In the genomic region with DNA sequence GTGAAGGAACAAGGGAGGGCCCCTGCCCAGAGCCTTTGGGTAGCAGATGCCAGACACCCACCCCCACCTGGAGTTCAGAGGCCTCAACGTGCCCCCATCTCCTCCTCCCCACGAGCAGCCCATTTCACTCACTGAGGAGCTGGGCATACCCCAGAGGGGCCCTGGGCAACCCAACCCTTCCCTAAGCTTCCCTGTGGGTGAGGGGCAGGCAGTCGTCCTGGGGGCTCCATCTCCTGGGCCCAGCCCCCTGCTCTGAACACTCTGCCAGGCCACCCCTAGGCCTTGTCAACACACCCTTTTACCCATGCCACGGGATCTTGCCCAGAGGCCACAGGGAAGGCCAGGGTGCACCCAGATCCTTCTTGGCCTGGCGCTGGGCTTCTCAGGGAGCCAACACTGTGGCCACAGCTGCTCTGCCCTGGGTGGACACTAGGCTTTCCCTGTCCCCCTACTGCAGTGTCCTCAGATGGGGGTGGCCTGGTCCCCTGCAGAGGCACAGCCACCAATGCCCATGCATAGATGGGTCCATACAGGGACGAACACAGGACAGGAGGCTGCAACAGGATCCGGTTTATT, we compare ENCODE assay signal across 19 cellular contexts. TPM values are rescaled to one million over a fixed set of nuclear protein-coding genes. Genes with fewer than 3 reads are reported as not detected.
DNase-seq lines count a peak whose midpoint lies in the region; ATAC-seq, FAIRE-seq and TF ChIP-seq lines count a peak whose summit lies in the region.
"Had no signal": no experiment of that assay in that cellular context is flagged by ENCODE, and none has a peak within 500 bp of the region (broad histone marks: within the 10 kb centered on the region; RNA-seq: fewer than 3 reads in every experiment).

No MANE protein-coding gene starts in this region.

- H3K4me2 ChIP-seq in K562 (ENCODE audit: insufficient read depth, low read length): no peak overlapping the region
- H3K4me2 ChIP-seq in neural progenitor cell: no peak overlapping the region

- CTCF ChIA-PET in AG04450 (lab: Charles Lee) (interaction anchor here (2.1 kb wide), 1 partner anchor 455 kb away, joined by 5 read pairs; no protein-coding TSS in a partner anchor), K562 (lab: Yijun Ruan, JAX; ENCODE audit: low intra/inter-chr PET ratio) (no interaction called here)

- no peak overlapping the region for H3K4me3 ChIP-seq in AG04450 (ENCODE audit: low read depth, low read length)
- no peak overlapping the region for H3K4me3 ChIP-seq in HL-60 (replicated peaks; ENCODE audit: insufficient read depth, low read length)
- no peak overlapping the region for H3K4me3 ChIP-seq in K562
- no peak overlapping the region for H3K4me3 ChIP-seq in neural progenitor cell
- H3K4me3 ChIP-seq: prostate gland had no signal

- POLR2A ChIA-PET in AG04450 (lab: Yijun Ruan, JAX) (interaction anchor here (0.7 kb wide), 1 partner anchor 71 kb away, joined by 4 read pairs; no protein-coding TSS in a partner anchor), K562 (lab: Yijun Ruan, JAX) (interaction anchor here (0.6 to 2.9 kb wide), 19 partner anchors 27 to 680 kb away, joined by 3 to 9 read pairs (median 4); a partner anchor contains a TSS)

- ATAC-seq in K562: no peak
- no peak for ATAC-seq in activated T-helper 17 cell treated with anti-CD3 and anti-CD28 coated beads, Interleukin-2, amount 50 U/mL, for 72 hours (replicated peaks)

- no peaks in the 10 kb centered on the region for H3K9me3 Mint-ChIP-seq in neural progenitor cell
- H3K9me3 Mint-ChIP-seq in activated T-helper 17 cell treated with anti-CD3 and anti-CD28 coated beads, Interleukin-2, amount 50 U/mL, for 72 hours: no peaks in the 10 kb centered on the region
- H3K9me3 Mint-ChIP-seq: activated naive CD8-positive, alpha-beta T cell treated with anti-CD3 and anti-CD28 coated beads for 36 hours; stimulated activated naive CD8-positive, alpha-beta T cell treated with anti-CD3 and anti-CD28 coated beads, Interleukin-15, Interleukin-2, amounts not matched to agents 100 ng/mL and 50 ng/mL, for 24 hours had no signal

- intact Hi-C loops in K562 (cut with micrococcal nuclease): loop anchor here (5.0 kb wide), 2 partner anchors 138 to 197 kb away; no protein-coding TSS in a partner anchor

- FAIRE-seq in K562 (lab: Jason Lieb, UNC): no peak
- FAIRE-seq: colon had no signal

- no peak for TF ChIP-seq RAD21 in K562 (CRISPR knock-in tag; conservative IDR thresholded peaks at IDR 0.05 in 1 of 2, IDR thresholded peaks at IDR 0.05 in 1 of 2)

- 85% methylated on average over 7 of the region's 7 CpGs for WGBS in K562 (ENCODE audit: insufficient coverage, low coverage, missing lambda C conversion rate)

- H3K27ac ChIP-seq in AG04450 (ENCODE audit: low read depth, low read length) (peak overlapping the region; percentile 57), HL-60 (replicated peaks) (peak overlapping the region; percentile 93), K562 (ENCODE audit: extremely low read depth, low read depth, low read length) (no peak overlapping the region; the same call in 1 of the 3 replicates), neural progenitor cell (no peak overlapping the region)
- H3K27ac ChIP-seq: prostate gland had no signal

- no peak overlapping the region for H3K27ac Mint-ChIP-seq in neural progenitor cell
- H3K27ac Mint-ChIP-seq in activated T-helper 17 cell treated with anti-CD3 and anti-CD28 coated beads, Interleukin-2, amount 50 U/mL, for 72 hours: no peak overlapping the region
- H3K27ac Mint-ChIP-seq: activated naive CD8-positive, alpha-beta T cell treated with anti-CD3 and anti-CD28 coated beads for 36 hours; stimulated activated naive CD8-positive, alpha-beta T cell treated with anti-CD3 and anti-CD28 coated beads, Interleukin-15, Interleukin-2, amounts not matched to agents 100 ng/mL and 50 ng/mL, for 24 hours had no signal

- no TSS peak for BruUV-seq in K562 (replicated peaks; lab: Mats Ljungman, UMichigan)

- H3K4me1 ChIP-seq in K562 (replicated peaks in 1 of 2; ENCODE audit: control insufficient read depth in 2 of 2, insufficient read depth in 2 of 2, low read length in 2 of 2): peaks cover 56 to 100% of the 10 kb centered on the region in 2 experiments
- peaks cover 18% of the 10 kb centered on the region for H3K4me1 ChIP-seq in neural progenitor cell

- no peak for TF ChIP-seq POLR2A in K562 (conservative IDR thresholded peaks at IDR 0.05)

- H2AFZ ChIP-seq in K562 (ENCODE audit: low read depth, low read length): no peak overlapping the region
- no peak overlapping the region for H2AFZ ChIP-seq in neural progenitor cell (replicated peaks)

- H3F3A ChIP-seq in neural progenitor cell (ENCODE audit: low read depth): peaks cover 32% of the 10 kb centered on the region

- in situ Hi-C loops in K562 (cut with MboI): loop anchor here (5.0 kb wide), 1 partner anchor 452 kb away; no protein-coding TSS in a partner anchor

- H4K20me1 ChIP-seq in K562 (replicated peaks; ENCODE audit: control insufficient read depth, insufficient read depth, low read length) (peaks cover 42% of the 10 kb centered on the region), neural progenitor cell (ENCODE audit: low read depth) (peaks cover 71% of the 10 kb centered on the region)

- TF ChIP-seq CTCF in AG04450 (IDR thresholded peaks at IDR 0.05; ENCODE audit: low read depth, low read length) (no peak), HL-60 (IDR thresholded peaks at IDR 0.05; ENCODE audit: insufficient read depth, low read length) (no peak), K562 (IDR thresholded peaks at IDR 0.05 in 2 of 3, conservative IDR thresholded peaks at IDR 0.05 in 1 of 3; ENCODE audit: insufficient read depth in 2 of 3, low read depth in 1 of 3, low read length in 3 of 3) (no peak), neural progenitor cell (IDR thresholded peaks at IDR 0.05) (no peak)

- H3K9me3 ChIP-seq in AG04450 (ENCODE audit: control insufficient read depth, insufficient read depth, low read length) (no peaks in the 10 kb centered on the region; the same call in 1 of the 2 replicates), K562 (replicated peaks; ENCODE audit: control insufficient read depth, insufficient read depth, low read depth, low read length) (no peaks in the 10 kb centered on the region), neural progenitor cell (ENCODE audit: low read depth) (no peaks in the 10 kb centered on the region)
- H3K9me3 ChIP-seq: prostate gland had no signal

- H3K9me1 ChIP-seq in K562 (ENCODE audit: control insufficient read depth, insufficient read depth, low read length): peaks cover 28% of the 10 kb centered on the region

- no peaks in the 10 kb centered on the region for H3K27me3 ChIP-seq in AG04450 (ENCODE audit: control insufficient read depth, insufficient read depth, low read length)
- peaks cover 5% of the 10 kb centered on the region for H3K27me3 ChIP-seq in HL-60 (ENCODE audit: insufficient read depth, poor library complexity, severe bottlenecking)
- H3K27me3 ChIP-seq in K562 (ENCODE audit: control insufficient read depth in 2 of 2, insufficient read depth in 2 of 2, low read length in 2 of 2): no peaks in the 10 kb centered on the region
- peaks cover 20% of the 10 kb centered on the region for H3K27me3 ChIP-seq in neural progenitor cell

- H3K9ac ChIP-seq in K562 (ENCODE audit: insufficient read depth in 1 of 2, low read depth in 2 of 2, low read length in 2 of 2): peak overlapping the region in 1 of 2 experiments; percentile 96; a peak in 2 of 4 replicates
- H3K9ac ChIP-seq in neural progenitor cell: no peak overlapping the region

- TF ChIP-seq EP300 in K562 (IDR thresholded peaks at IDR 0.05; ENCODE audit: low read length): no peak

- H3K36me3 ChIP-seq in K562 (ENCODE audit: control insufficient read depth, insufficient read depth, low read length): peaks cover 55% of the 10 kb centered on the region
- no peaks in the 10 kb centered on the region for H3K36me3 ChIP-seq in neural progenitor cell
- H3K36me3 ChIP-seq: prostate gland had no signal

- no peak overlapping the region for H3K4me3 Mint-ChIP-seq in neural progenitor cell
- no peak overlapping the region for H3K4me3 Mint-ChIP-seq in activated T-helper 17 cell treated with anti-CD3 and anti-CD28 coated beads, Interleukin-2, amount 50 U/mL, for 72 hours
- H3K4me3 Mint-ChIP-seq: stimulated activated naive CD8-positive, alpha-beta T cell treated with anti-CD3 and anti-CD28 coated beads, Interleukin-15, Interleukin-2, amounts not matched to agents 100 ng/mL and 50 ng/mL, for 24 hours had no signal

- peaks cover 35% of the 10 kb centered on the region for H3K4me1 Mint-ChIP-seq in neural progenitor cell
- H3K4me1 Mint-ChIP-seq in activated T-helper 17 cell treated with anti-CD3 and anti-CD28 coated beads, Interleukin-2, amount 50 U/mL, for 72 hours: peaks cover 11% of the 10 kb centered on the region

- H3K79me2 ChIP-seq in K562 (ENCODE audit: control insufficient read depth, insufficient read depth, low read length) (peaks cover 81% of the 10 kb centered on the region), neural progenitor cell (ENCODE audit: low read depth) (peaks cover 35% of the 10 kb centered on the region)

- H3K27me3 Mint-ChIP-seq in neural progenitor cell (ENCODE audit: insufficient read depth, low read depth): peaks cover 8% of the 10 kb centered on the region
- H3K27me3 Mint-ChIP-seq in activated T-helper 17 cell treated with anti-CD3 and anti-CD28 coated beads, Interleukin-2, amount 50 U/mL, for 72 hours: peaks cover 4% of the 10 kb centered on the region

- peaks cover 4% of the 10 kb centered on the region for H3K36me3 Mint-ChIP-seq in neural progenitor cell
- H3K36me3 Mint-ChIP-seq in activated T-helper 17 cell treated with anti-CD3 and anti-CD28 coated beads, Interleukin-2, amount 50 U/mL, for 72 hours (ENCODE audit: low read depth): peaks cover 18% of the 10 kb centered on the region

- no peak for DNase-seq in AG04450 (ENCODE audit: low read depth, low spot score)
- no peak for DNase-seq in HL-60 (ENCODE audit: low read depth in 1 of 2, low spot score in 1 of 2)
- DNase-seq in K562 (ENCODE audit: extremely low read depth in 1 of 4, low spot score in 3 of 4): peak in 1 of 4 experiments; percentile 37
- DNase-seq in neural progenitor cell (ENCODE audit: low spot score): peak; percentile 1
- no peak for DNase-seq in GM03348 (ENCODE audit: low spot score)
- DNase-seq in NCI-H69 (lab: John Stamatoyannopoulos, UW): no peak
- DNase-seq in RKO (ENCODE audit: low spot score): no peak
- DNase-seq: activated naive CD8-positive, alpha-beta T cell treated with anti-CD3 and anti-CD28 coated beads for 36 hours; erythroblast; NCI-H1436 treated with DMSO at 0.1 percent for 48 hours; NCI-H82; stimulated activated CD4-positive, alpha-beta T cell treated with anti-CD3 and anti-CD28 coated beads, Interleukin-4, amount 100 ng/mL, for 1 hour had no signal

RNA-seq across cellular contexts. Expression of a gene that starts 3.4 kb away (rescaled TPM):
- 18.4 and 31.4 TPM in 2 replicates for polyA plus RNA-seq in AG04450 (2011; rRNA removed)
- 23.5 and 33.4 TPM in 2 replicates for polyA minus RNA-seq in AG04450 (2011; rRNA and poly(A)+ RNA removed)
- 34.4 and 107 TPM in 2 replicates for total RNA-seq in K562 (2011; cell fraction: chromatin; rRNA removed; ENCODE audit: low replicate concordance)
- 114 and 122 TPM in 2 replicates for total RNA-seq in K562 (2011; cell fraction: nucleolus; rRNA removed)
- total RNA-seq in K562 (2011; cell fraction: nucleoplasm; rRNA removed): 76.8 and 81.5 TPM in 2 replicates
- 329 and 469 TPM in 2 replicates for total RNA-seq in K562 (2014; rRNA removed)
- 54.3 and 89.6 TPM in 2 replicates for total RNA-seq in K562 (2014; rRNA removed; fragmentation: Illumina TruSeq; extraction: Trizol)
- 109 and 119 TPM in 2 replicates for total RNA-seq in K562 (2015; rRNA removed; fragmentation: Illumina TruSeq; extraction: Trizol)
- 399 and 408 TPM in 2 replicates for total RNA-seq in K562 (2021)
- polyA plus RNA-seq in K562 (2011; rRNA removed): 110 and 216 TPM in 2 replicates
- polyA plus RNA-seq in K562 (2011; cell fraction: cytosol; rRNA removed): 329 and 368 TPM in 2 replicates
- polyA plus RNA-seq in K562 (2011; cell fraction: nucleus; rRNA removed): 294 and 343 TPM in 2 replicates
- polyA plus RNA-seq in K562 (2012): 272 and 330 TPM in 2 replicates
- 183 and 239 TPM in 2 replicates for polyA plus RNA-seq in K562 (2014; fragmentation: Illumina TruSeq; extraction: Trizol)
- 10 to 100 TPM; 11.0 to 23.7 TPM for polyA plus RNA-seq in K562 (2014; fragmentation: Nextera tagmentation; extraction: Ambion mirVana)
- 248 and 262 TPM in 2 replicates for polyA plus RNA-seq in K562 (2014; rRNA removed)
- 64.7 and 77.1 TPM in 2 replicates for polyA minus RNA-seq in K562 (2011; rRNA and poly(A)+ RNA removed)
- polyA minus RNA-seq in K562 (2011; cell fraction: cytosol; rRNA and poly(A)+ RNA removed): 103 and 287 TPM in 2 replicates
- 46.3 and 88.1 TPM in 2 replicates for polyA minus RNA-seq in K562 (2011; cell fraction: nucleus; rRNA and poly(A)+ RNA removed)
- 28.6 and 97.0 TPM in 2 replicates for total RNA-seq in neural progenitor cell (ENCODE audit: low replicate concordance)
- 10 to 100 TPM; 33.4 to 47.9 TPM for total RNA-seq in activated T-helper 17 cell treated with anti-CD3 and anti-CD28 coated beads, Interleukin-2, amount 50 U/mL, for 72 hours

RNA-seq across cellular contexts. Expression of a gene that starts 25.0 kb away (rescaled TPM):
- polyA plus RNA-seq in AG04450 (2011; rRNA removed) (not detected in 2 replicates), K562 (2011; rRNA removed) (not detected in 2 replicates), K562 (2014; fragmentation: Illumina TruSeq; extraction: Trizol) (not detected in 2 replicates), K562 (2014; fragmentation: Nextera tagmentation; extraction: Ambion mirVana) (not detected), K562 (2014; rRNA removed) (not detected in 2 replicates)
- not detected in 2 replicates for polyA minus RNA-seq in AG04450 (2011; rRNA and poly(A)+ RNA removed)
- not detected in 2 replicates for total RNA-seq in K562 (2011; cell fraction: chromatin; rRNA removed; ENCODE audit: low replicate concordance)
- total RNA-seq in K562 (2011; cell fraction: nucleolus; rRNA removed): not detected in 2 replicates
- not detected in 2 replicates for total RNA-seq in K562 (2011; cell fraction: nucleoplasm; rRNA removed)
- total RNA-seq in K562 (2014; rRNA removed) (not detected in 2 replicates), K562 (2014; rRNA removed; fragmentation: Illumina TruSeq; extraction: Trizol) (not detected in 2 replicates), K562 (2015; rRNA removed; fragmentation: Illumina TruSeq; extraction: Trizol) (not detected in 2 replicates), K562 (2021) (not detected in 2 replicates), neural progenitor cell (ENCODE audit: low replicate concordance) (not detected in 2 replicates)
- polyA plus RNA-seq in K562 (2011; cell fraction: cytosol; rRNA removed): not detected in 2 replicates
- not detected in 2 replicates for polyA plus RNA-seq in K562 (2011; cell fraction: nucleus; rRNA removed)
- polyA plus RNA-seq in K562 (2012): not detected in 2 replicates
- not detected in 2 replicates for polyA minus RNA-seq in K562 (2011; rRNA and poly(A)+ RNA removed)
- polyA minus RNA-seq in K562 (2011; cell fraction: cytosol; rRNA and poly(A)+ RNA removed): not detected in 2 replicates
- not detected in 2 replicates for polyA minus RNA-seq in K562 (2011; cell fraction: nucleus; rRNA and poly(A)+ RNA removed)
- total RNA-seq in activated T-helper 17 cell treated with anti-CD3 and anti-CD28 coated beads, Interleukin-2, amount 50 U/mL, for 72 hours: not detected
- total RNA-seq: activated naive CD8-positive, alpha-beta T cell treated with anti-CD3 and anti-CD28 coated beads for 36 hours; mononuclear cell; SK-MEL-5 had no signal
- polyA plus RNA-seq: BJ had no signal

RNA-seq across cellular contexts. Expression of a gene that starts 30.7 kb away (rescaled TPM):
- 8.8 and 11.9 TPM in 2 replicates for polyA plus RNA-seq in AG04450 (2011; rRNA removed)
- polyA minus RNA-seq in AG04450 (2011; rRNA and poly(A)+ RNA removed): 5.3 and 8.0 TPM in 2 replicates
- total RNA-seq in K562 (2011; cell fraction: chromatin; rRNA removed; ENCODE audit: low replicate concordance): 22.9 and 43.9 TPM in 2 replicates
- 30.7 and 33.7 TPM in 2 replicates for total RNA-seq in K562 (2011; cell fraction: nucleolus; rRNA removed)
- 20.2 and 27.2 TPM in 2 replicates for total RNA-seq in K562 (2011; cell fraction: nucleoplasm; rRNA removed)
- total RNA-seq in K562 (2014; rRNA removed): 42.5 and 47.4 TPM in 2 replicates
- total RNA-seq in K562 (2014; rRNA removed; fragmentation: Illumina TruSeq; extraction: Trizol): 9.4 and 10.7 TPM in 2 replicates
- total RNA-seq in K562 (2015; rRNA removed; fragmentation: Illumina TruSeq; extraction: Trizol): 28.3 and 30.9 TPM in 2 replicates
- 51.3 and 52.8 TPM in 2 replicates for total RNA-seq in K562 (2021)
- polyA plus RNA-seq in K562 (2011; rRNA removed): 26.8 and 44.0 TPM in 2 replicates
- 44.3 and 59.3 TPM in 2 replicates for polyA plus RNA-seq in K562 (2011; cell fraction: cytosol; rRNA removed)
- polyA plus RNA-seq in K562 (2011; cell fraction: nucleus; rRNA removed): 50.0 and 63.7 TPM in 2 replicates
- polyA plus RNA-seq in K562 (2012): 34.4 and 35.2 TPM in 2 replicates
- polyA plus RNA-seq in K562 (2014; fragmentation: Illumina TruSeq; extraction: Trizol): 23.6 and 41.0 TPM in 2 replicates
- 1 to 10 TPM in 1 of 2 experiments, under 1 TPM in 1; 0.70 to 1.9 TPM for polyA plus RNA-seq in K562 (2014; fragmentation: Nextera tagmentation; extraction: Ambion mirVana)
- 47.1 and 58.1 TPM in 2 replicates for polyA plus RNA-seq in K562 (2014; rRNA removed)
- 11.3 and 13.6 TPM in 2 replicates for polyA minus RNA-seq in K562 (2011; rRNA and poly(A)+ RNA removed)
- polyA minus RNA-seq in K562 (2011; cell fraction: cytosol; rRNA and poly(A)+ RNA removed): 16.3 and 30.8 TPM in 2 replicates
- 11.7 and 24.3 TPM in 2 replicates for polyA minus RNA-seq in K562 (2011; cell fraction: nucleus; rRNA and poly(A)+ RNA removed)
- 7.2 and 12.5 TPM in 2 replicates for total RNA-seq in neural progenitor cell (ENCODE audit: low replicate concordance)
- total RNA-seq in activated T-helper 17 cell treated with anti-CD3 and anti-CD28 coated beads, Interleukin-2, amount 50 U/mL, for 72 hours: 10 to 100 TPM; 13.8 to 20.8 TPM

RNA-seq across cellular contexts. Expression of a gene that starts 44.0 kb away (rescaled TPM):
- polyA plus RNA-seq in AG04450 (2011; rRNA removed) (not detected in 2 replicates), K562 (2011; rRNA removed) (not detected in 2 replicates), K562 (2014; fragmentation: Illumina TruSeq; extraction: Trizol) (not detected in 2 replicates), K562 (2014; fragmentation: Nextera tagmentation; extraction: Ambion mirVana) (not detected), K562 (2014; rRNA removed) (0.04 TPM in 1 of 2 replicates, not detected in the other)
- not detected in 2 replicates for polyA minus RNA-seq in AG04450 (2011; rRNA and poly(A)+ RNA removed)
- 0.21 TPM in 1 of 2 replicates, not detected in the other for total RNA-seq in K562 (2011; cell fraction: chromatin; rRNA removed; ENCODE audit: low replicate concordance)
- not detected in 2 replicates for total RNA-seq in K562 (2011; cell fraction: nucleolus; rRNA removed)
- 0.22 TPM in 1 of 2 replicates, not detected in the other for total RNA-seq in K562 (2011; cell fraction: nucleoplasm; rRNA removed)
- total RNA-seq in K562 (2014; rRNA removed) (not detected in 2 replicates), K562 (2014; rRNA removed; fragmentation: Illumina TruSeq; extraction: Trizol) (not detected in 2 replicates), K562 (2015; rRNA removed; fragmentation: Illumina TruSeq; extraction: Trizol) (not detected in 2 replicates), K562 (2021) (not detected in 2 replicates), neural progenitor cell (ENCODE audit: low replicate concordance) (not detected in 2 replicates)
- polyA plus RNA-seq in K562 (2011; cell fraction: cytosol; rRNA removed): 0.04 TPM in 1 of 2 replicates, not detected in the other
- 0.10 TPM in 1 of 2 replicates, not detected in the other for polyA plus RNA-seq in K562 (2011; cell fraction: nucleus; rRNA removed)
- polyA plus RNA-seq in K562 (2012): not detected in 2 replicates
- polyA minus RNA-seq in K562 (2011; rRNA and poly(A)+ RNA removed): not detected in 2 replicates
- not detected in 2 replicates for polyA minus RNA-seq in K562 (2011; cell fraction: cytosol; rRNA and poly(A)+ RNA removed)
- polyA minus RNA-seq in K562 (2011; cell fraction: nucleus; rRNA and poly(A)+ RNA removed): not detected in 2 replicates
- total RNA-seq in activated T-helper 17 cell treated with anti-CD3 and anti-CD28 coated beads, Interleukin-2, amount 50 U/mL, for 72 hours: not detected
- total RNA-seq: activated naive CD8-positive, alpha-beta T cell treated with anti-CD3 and anti-CD28 coated beads for 36 hours; SK-MEL-5 had no signal
- polyA plus RNA-seq: BJ had no signal

RNA-seq across cellular contexts. Expression of a gene that starts 52.9 kb away (rescaled TPM):
- 23.0 and 33.9 TPM in 2 replicates for polyA plus RNA-seq in AG04450 (2011; rRNA removed)
- polyA minus RNA-seq in AG04450 (2011; rRNA and poly(A)+ RNA removed): 27.8 and 34.8 TPM in 2 replicates
- total RNA-seq in K562 (2011; cell fraction: chromatin; rRNA removed; ENCODE audit: low replicate concordance): 104 and 237 TPM in 2 replicates
- total RNA-seq in K562 (2011; cell fraction: nucleolus; rRNA removed): 233 and 250 TPM in 2 replicates
- 163 and 192 TPM in 2 replicates for total RNA-seq in K562 (2011; cell fraction: nucleoplasm; rRNA removed)
- total RNA-seq in K562 (2014; rRNA removed): 62.9 and 79.7 TPM in 2 replicates
- total RNA-seq in K562 (2014; rRNA removed; fragmentation: Illumina TruSeq; extraction: Trizol): 25.0 and 31.7 TPM in 2 replicates
- 52.2 and 56.7 TPM in 2 replicates for total RNA-seq in K562 (2015; rRNA removed; fragmentation: Illumina TruSeq; extraction: Trizol)
- 101 and 103 TPM in 2 replicates for total RNA-seq in K562 (2021)
- 45.6 and 65.3 TPM in 2 replicates for polyA plus RNA-seq in K562 (2011; rRNA removed)
- 87.9 and 92.8 TPM in 2 replicates for polyA plus RNA-seq in K562 (2011; cell fraction: cytosol; rRNA removed)
- polyA plus RNA-seq in K562 (2011; cell fraction: nucleus; rRNA removed): 96.5 and 99.6 TPM in 2 replicates
- 68.2 and 87.4 TPM in 2 replicates for polyA plus RNA-seq in K562 (2012)
- polyA plus RNA-seq in K562 (2014; fragmentation: Illumina TruSeq; extraction: Trizol): 56.7 and 59.7 TPM in 2 replicates
- under 1 TPM; 0.69 to 0.70 TPM for polyA plus RNA-seq in K562 (2014; fragmentation: Nextera tagmentation; extraction: Ambion mirVana)
- 54.1 and 56.4 TPM in 2 replicates for polyA plus RNA-seq in K562 (2014; rRNA removed)
- 59.4 and 60.5 TPM in 2 replicates for polyA minus RNA-seq in K562 (2011; rRNA and poly(A)+ RNA removed)
- 76.8 and 101 TPM in 2 replicates for polyA minus RNA-seq in K562 (2011; cell fraction: cytosol; rRNA and poly(A)+ RNA removed)
- 59.6 and 106 TPM in 2 replicates for polyA minus RNA-seq in K562 (2011; cell fraction: nucleus; rRNA and poly(A)+ RNA removed)
- 20.6 and 50.9 TPM in 2 replicates for total RNA-seq in neural progenitor cell (ENCODE audit: low replicate concordance)
- total RNA-seq in activated T-helper 17 cell treated with anti-CD3 and anti-CD28 coated beads, Interleukin-2, amount 50 U/mL, for 72 hours: 10 to 100 TPM; 22.6 to 27.3 TPM

Comparison
In these comparisons a context has a peak if more than half of its experiments do, and no peak if none do; other contexts are left out.
1. H3K27ac ChIP-seq: peak in AG04450 (single experiment) and HL-60 (single experiment); none in K562 (single experiment) and neural progenitor cell (single experiment).